ENCODE assay signal across 8 cellular contexts in genomic region chrX:110317079-110317819, GRCh38. TPM values are rescaled to one million over a fixed set of nuclear protein-coding genes. Genes with fewer than 3 reads are reported as not detected.
A peak's percentile ranks its signal among the peaks of the same experiment; 100 is the strongest.
DNase-seq lines count a peak whose midpoint lies in the region; TF ChIP-seq lines count a peak whose summit lies in the region.

No MANE protein-coding gene starts in this region.

- peak overlapping the region; percentile 75 for H3K4me2 ChIP-seq in parathyroid adenoma (ENCODE audit: low read length)

- H3K9ac ChIP-seq in NT2/D1 (ENCODE audit: insufficient read length, low read depth) (peak overlapping the region; percentile 91), parathyroid adenoma (peak overlapping the region; percentile 28)

- H3K4me1 Mint-ChIP-seq in HFFc6 (ENCODE audit: low read depth) = peaks cover 22% of the 10 kb centered on the region

- TF ChIP-seq CTCF in GM13976 (IDR thresholded peaks at IDR 0.05; ENCODE audit: borderline replicate concordance, control extremely low read depth, extremely low read depth, insufficient read depth, missing control alignments) = no peak
- no peak for TF ChIP-seq CTCF in HFFc6 (IDR thresholded peaks at IDR 0.05)
- no peak for TF ChIP-seq CTCF in parathyroid adenoma (IDR thresholded peaks at IDR 0.05)

- no peaks in the 10 kb centered on the region for H3K9me3 ChIP-seq in NT2/D1 (ENCODE audit: insufficient read depth, low read length)
- no peaks in the 10 kb centered on the region for H3K9me3 ChIP-seq in parathyroid adenoma (ENCODE audit: control insufficient read depth, low read length)

- H3K9me3 Mint-ChIP-seq in HFFc6 = no peaks in the 10 kb centered on the region

- peak overlapping the region; percentile 95 for H2AFZ ChIP-seq in parathyroid adenoma

- peak overlapping the region; percentile 79 for H3K27ac ChIP-seq in parathyroid adenoma

- in situ Hi-C loops in GM13976 (cut with MboI; ENCODE audit: low sequenced_read_pairs, unreplicated experiment) = no loop called here

- DNase-seq in GM13976 (ENCODE audit: low spot score) (peak; percentile 41), HFFc6 (no peak), NT2/D1 (ENCODE audit: low read depth, low spot score) (no peak), head of caudate nucleus (peak in 36 of 42 donors; percentile 5 to 53 (median 18)), midbrain (lab: John Stamatoyannopoulos, UW) (no peak), DMS79 (lab: John Stamatoyannopoulos, UW) (no peak)
- peak; percentile 3 to 24 (median 5) for DNase-seq in activated naive CD4-positive, alpha-beta T cell (lab: John Stamatoyannopoulos, UW)

- no peaks in the 10 kb centered on the region for H3K79me2 ChIP-seq in parathyroid adenoma

- no peaks in the 10 kb centered on the region for H3K36me3 Mint-ChIP-seq in HFFc6 (ENCODE audit: low read depth)

- H3K4me1 ChIP-seq in NT2/D1 (ENCODE audit: insufficient read depth, insufficient read length) = no peaks in the 10 kb centered on the region
- H3K4me1 ChIP-seq in parathyroid adenoma = no peaks in the 10 kb centered on the region

- H3K27me3 Mint-ChIP-seq in HFFc6 (ENCODE audit: insufficient read depth) = no peaks in the 10 kb centered on the region

- peak overlapping the region; percentile 85 for H3K27ac Mint-ChIP-seq in HFFc6

- H3K4me3 Mint-ChIP-seq in HFFc6 = peak overlapping the region; percentile 95

- H3K36me3 ChIP-seq in NT2/D1 (ENCODE audit: insufficient read depth, insufficient read length, low read length) (no peaks in the 10 kb centered on the region), parathyroid adenoma (ENCODE audit: control insufficient read depth, insufficient read depth, low read length) (no peaks in the 10 kb centered on the region)

- H3K4me3 ChIP-seq in NT2/D1 (ENCODE audit: insufficient read length, low read depth) (peak overlapping the region; percentile 91), parathyroid adenoma (ENCODE audit: low read depth, low read length) (peak overlapping the region; percentile 75)

- peaks cover 16% of the 10 kb centered on the region for H3K27me3 ChIP-seq in NT2/D1 (ENCODE audit: insufficient read depth, insufficient read length)
- no peaks in the 10 kb centered on the region for H3K27me3 ChIP-seq in parathyroid adenoma (ENCODE audit: control insufficient read depth, insufficient read depth, low read length)

- intact Hi-C loops in head of caudate nucleus (cut with DNase I) = no loop called here

RNA-seq across cellular contexts. Expression of gene AMMECR1, which starts 0.6 kb away (rescaled TPM):
- 10 to 100 TPM; 10.1 to 13.4 (median 11.7) TPM for total RNA-seq in HFFc6 (2021; fragmentation: NEBNext Ultra II Directional; extraction: Animal tissue kit (Norgen Biotek cat#: 25700))

RNA-seq across cellular contexts. Expression of gene RTL9, which starts 41.4 kb away (rescaled TPM):
- total RNA-seq in HFFc6 (2021; fragmentation: NEBNext Ultra II Directional; extraction: Animal tissue kit (Norgen Biotek cat#: 25700)) = under 1 TPM; 0.24 to 0.48 (median 0.32) TPM

Comparison
In these comparisons a context has a peak if more than half of its experiments do, and no peak if none do; other contexts are left out.
1. DNase-seq: peak in GM13976 (single experiment), activated naive CD4-positive, alpha-beta T cell (4 of 4) and head of caudate nucleus (36 of 42); none in HFFc6 (single experiment), NT2/D1 (single experiment), midbrain (single experiment) and DMS79 (single experiment).